ENCODE assay signal across 6 cellular contexts in genomic region chr7:17700138-17700537, GRCh38.
"Had no signal": no experiment of that assay in that cellular context is flagged by ENCODE, and none has a peak within 500 bp of the region (broad histone marks: within the 10 kb centered on the region; RNA-seq: fewer than 3 reads in every experiment).

No MANE protein-coding gene starts in this region.

- DNase-seq: IMR-90, KBM-7 had no signal

- H3K27ac ChIP-seq: HL-60 had no signal

- H3K4me3 ChIP-seq: K562 had no signal

- FAIRE-seq: HepG2, HTR-8/SVneo, K562 had no signal

- ATAC-seq: HepG2, K562 had no signal
